1 cellular context compared by ENCODE assay signal in the genomic region with DNA sequence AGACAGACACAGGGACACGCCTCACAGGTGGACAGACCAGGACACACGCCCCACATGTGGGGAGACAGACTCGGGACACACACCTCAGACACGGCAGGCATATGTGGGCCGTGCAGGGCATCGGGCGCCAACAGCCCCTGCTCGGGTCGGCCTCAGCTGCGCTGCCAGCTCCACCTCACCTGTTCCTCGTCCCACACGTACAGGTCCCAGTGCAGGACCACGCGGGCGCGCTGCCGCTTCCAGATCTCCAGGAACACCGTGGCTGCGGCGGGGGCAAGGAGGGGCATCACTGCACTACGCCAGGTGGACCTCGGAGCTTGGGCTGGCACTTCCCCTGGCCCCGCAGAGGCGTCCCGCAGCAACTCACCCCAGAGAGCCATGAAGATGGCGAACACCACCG.
TF ChIP-seq lines count a peak whose summit lies in the region.

No MANE protein-coding gene starts in this region.

TF ChIP-seq in WTC11, 78 proteins besides CTCF, POLR2A, EP300 and RAD21 (continued from another document):
- TF ChIP-seq, protein P1, sequence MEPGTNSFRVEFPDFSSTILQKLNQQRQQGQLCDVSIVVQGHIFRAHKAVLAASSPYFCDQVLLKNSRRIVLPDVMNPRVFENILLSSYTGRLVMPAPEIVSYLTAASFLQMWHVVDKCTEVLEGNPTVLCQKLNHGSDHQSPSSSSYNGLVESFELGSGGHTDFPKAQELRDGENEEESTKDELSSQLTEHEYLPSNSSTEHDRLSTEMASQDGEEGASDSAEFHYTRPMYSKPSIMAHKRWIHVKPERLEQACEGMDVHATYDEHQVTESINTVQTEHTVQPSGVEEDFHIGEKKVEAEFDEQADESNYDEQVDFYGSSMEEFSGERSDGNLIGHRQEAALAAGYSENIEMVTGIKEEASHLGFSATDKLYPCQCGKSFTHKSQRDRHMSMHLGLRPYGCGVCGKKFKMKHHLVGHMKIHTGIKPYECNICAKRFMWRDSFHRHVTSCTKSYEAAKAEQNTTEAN (CRISPR knock-in tag; IDR thresholded peaks at IDR 0.05), result no peak
- TF ChIP-seq, protein P2, sequence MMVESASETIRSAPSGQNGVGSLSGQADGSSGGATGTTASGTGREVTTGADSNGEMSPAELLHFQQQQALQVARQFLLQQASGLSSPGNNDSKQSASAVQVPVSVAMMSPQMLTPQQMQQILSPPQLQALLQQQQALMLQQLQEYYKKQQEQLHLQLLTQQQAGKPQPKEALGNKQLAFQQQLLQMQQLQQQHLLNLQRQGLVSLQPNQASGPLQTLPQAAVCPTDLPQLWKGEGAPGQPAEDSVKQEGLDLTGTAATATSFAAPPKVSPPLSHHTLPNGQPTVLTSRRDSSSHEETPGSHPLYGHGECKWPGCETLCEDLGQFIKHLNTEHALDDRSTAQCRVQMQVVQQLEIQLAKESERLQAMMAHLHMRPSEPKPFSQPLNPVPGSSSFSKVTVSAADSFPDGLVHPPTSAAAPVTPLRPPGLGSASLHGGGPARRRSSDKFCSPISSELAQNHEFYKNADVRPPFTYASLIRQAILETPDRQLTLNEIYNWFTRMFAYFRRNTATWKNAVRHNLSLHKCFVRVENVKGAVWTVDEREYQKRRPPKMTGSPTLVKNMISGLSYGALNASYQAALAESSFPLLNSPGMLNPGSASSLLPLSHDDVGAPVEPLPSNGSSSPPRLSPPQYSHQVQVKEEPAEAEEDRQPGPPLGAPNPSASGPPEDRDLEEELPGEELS (CRISPR knock-in tag; IDR thresholded peaks at IDR 0.05), result no peak
- TF ChIP-seq IRF2 (CRISPR knock-in tag; IDR thresholded peaks at IDR 0.05; ENCODE audit: borderline replicate concordance, low read depth) (no peak), TEAD4 (CRISPR knock-in tag; IDR thresholded peaks at IDR 0.05) (no peak), ETV6 (CRISPR knock-in tag; IDR thresholded peaks at IDR 0.05) (no peak), FOXK1 (CRISPR knock-in tag; IDR thresholded peaks at IDR 0.05) (no peak), PRRX2 (CRISPR knock-in tag; IDR thresholded peaks at IDR 0.05) (no peak), SP1 (CRISPR knock-in tag; conservative IDR thresholded peaks at IDR 0.05) (no peak), ZNF219 (CRISPR knock-in tag; IDR thresholded peaks at IDR 0.05; ENCODE audit: borderline replicate concordance) (no peak), OVOL2 (CRISPR knock-in tag; IDR thresholded peaks at IDR 0.05; ENCODE audit: borderline replicate concordance) (no peak)
- TF ChIP-seq, protein P3, sequence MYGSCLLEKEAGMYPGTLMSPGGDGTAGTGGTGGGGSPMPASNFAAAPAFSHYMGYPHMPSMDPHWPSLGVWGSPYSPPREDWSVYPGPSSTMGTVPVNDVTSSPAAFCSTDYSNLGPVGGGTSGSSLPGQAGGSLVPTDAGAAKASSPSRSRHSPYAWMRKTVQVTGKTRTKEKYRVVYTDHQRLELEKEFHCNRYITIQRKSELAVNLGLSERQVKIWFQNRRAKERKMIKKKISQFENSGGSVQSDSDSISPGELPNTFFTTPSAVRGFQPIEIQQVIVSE (CRISPR knock-in tag; IDR thresholded peaks at IDR 0.05; ENCODE audit: borderline replicate concordance), result no peak
